In the genomic region with DNA sequence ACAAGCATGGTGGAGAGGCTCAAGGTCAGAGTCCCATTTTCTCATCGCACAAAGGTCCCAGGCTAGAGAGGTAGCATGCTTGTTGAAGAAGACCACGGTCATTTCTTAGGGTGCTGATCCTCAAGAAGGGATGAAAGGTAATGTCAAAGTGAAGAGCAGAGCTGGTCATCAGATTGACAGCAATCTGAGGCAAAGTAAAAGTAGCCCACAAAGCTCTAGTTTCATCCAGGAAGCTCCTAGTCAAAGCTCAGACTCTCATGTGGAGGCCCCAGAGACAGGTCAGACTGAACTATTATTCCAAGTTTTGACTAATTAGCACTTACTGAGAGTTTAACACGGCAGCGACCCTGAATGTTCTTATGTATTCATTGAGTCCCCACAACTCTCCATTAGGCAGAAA, we compare ENCODE assay signal across 8 cellular contexts.
"Had no signal": no experiment of that assay in that cellular context is flagged by ENCODE, and none has a peak within 500 bp of the region (broad histone marks: within the 10 kb centered on the region; RNA-seq: fewer than 3 reads in every experiment).

No MANE protein-coding gene starts in this region.

- H3K9ac ChIP-seq: GM23248 had no signal

- H3K27ac ChIP-seq: GM23248, HL-60 had no signal

- H3K4me3 Mint-ChIP-seq: HFFc6 had no signal

- DNase-seq: GM23248, HFFc6, IMR-90, KG1 had no signal

- H3K27ac Mint-ChIP-seq: HFFc6 had no signal

- H2AFZ ChIP-seq: GM23248 had no signal

- H3K9me3 ChIP-seq: HAP-1 had no signal

- ATAC-seq: HCT116, K562 had no signal

- H3K4me3 ChIP-seq: GM23248, HAP-1, K562 had no signal

- H3K36me3 ChIP-seq: HAP-1 had no signal

- H3K4me1 ChIP-seq: HAP-1 had no signal
